In the genomic region with DNA sequence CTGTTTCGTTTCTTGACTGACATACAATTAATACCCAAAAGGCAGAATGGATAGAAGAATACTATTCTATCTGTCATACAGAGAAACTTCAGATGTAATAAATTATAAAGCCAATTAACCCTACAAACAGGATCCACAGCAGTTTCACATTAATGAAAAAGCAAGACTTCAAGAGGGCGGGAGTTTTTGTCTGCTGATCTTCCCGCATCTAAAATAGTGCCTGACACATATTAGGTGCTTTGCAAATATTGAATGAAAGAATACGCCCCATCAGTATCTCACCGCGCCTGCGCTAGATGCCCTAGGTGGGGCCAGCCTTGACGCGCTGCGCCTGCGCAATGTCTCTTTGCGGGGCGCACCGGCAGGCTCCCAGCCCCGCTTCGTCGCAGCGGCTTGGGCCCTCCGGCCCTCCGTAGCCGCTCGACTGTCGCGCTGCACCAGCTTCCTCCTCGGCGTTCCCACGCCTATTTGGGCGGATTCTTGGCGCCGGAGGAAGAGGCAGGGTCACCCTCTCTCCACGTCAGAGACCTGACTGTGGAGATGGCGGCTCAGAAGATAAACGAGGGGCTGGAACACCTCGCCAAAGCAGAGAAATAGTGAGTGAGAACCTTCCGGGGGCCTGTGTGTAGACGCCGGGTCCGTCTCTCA, we compare ENCODE assay signal across 8 cellular contexts. TPM values are rescaled to one million over a fixed set of nuclear protein-coding genes. Genes with fewer than 3 reads are reported as not detected.
A peak's percentile ranks its signal among the peaks of the same experiment; 100 is the strongest.
DNase-seq lines count a peak whose midpoint lies in the region; ATAC-seq and TF ChIP-seq lines count a peak whose summit lies in the region.

Gene NAPG (plus strand): TSS at position 465 of the 648 bp plus-strand sequence. CDS start 76 bp downstream, at position 541.

- H3K27me3 ChIP-seq in Peyer's patch (no peaks in the 10 kb centered on the region), esophagus muscularis mucosa (no peaks in the 10 kb centered on the region), muscle layer of duodenum (ENCODE audit: low read depth, low read length) (no peaks in the 10 kb centered on the region)

- peak; percentile 81 for ATAC-seq in GM21717 (IDR thresholded peaks at IDR 0.05; ENCODE audit: unreplicated experiment)

- H3K27ac ChIP-seq in Peyer's patch (peak within 1 kb of the TSS; percentile 88 to 98 (median 92)), esophagus muscularis mucosa (replicated peaks in 1 of 4) (peak within 1 kb of the TSS; percentile 89 to 97 (median 94)), muscle layer of duodenum (ENCODE audit: low read length) (peak within 1 kb of the TSS; percentile 86)

- WGBS in esophagus muscularis mucosa, result 6% methylated on average over 5 of the region's 38 CpGs

- H3K36me3 ChIP-seq in Peyer's patch (no peaks in the 10 kb centered on the region), esophagus muscularis mucosa (no peaks in the 10 kb centered on the region), muscle layer of duodenum (ENCODE audit: control insufficient read depth in 1 of 2, insufficient read depth in 2 of 2, low read length in 2 of 2) (no peaks in the 10 kb centered on the region)

- H3K4me1 ChIP-seq in Peyer's patch, result peaks cover 0 to 17% (median 7%) of the 10 kb centered on the region in 4 donors
- H3K4me1 ChIP-seq in esophagus muscularis mucosa, result peaks cover 29 to 50% (median 42%) of the 10 kb centered on the region in 4 donors
- peaks cover 0 to 15% of the 10 kb centered on the region in 2 donors for H3K4me1 ChIP-seq in muscle layer of duodenum (ENCODE audit: control insufficient read depth in 1 of 2, insufficient read depth in 2 of 2, low read length in 2 of 2)

- in situ Hi-C loops in KBM-7 (cut with MboI; ENCODE audit: low pct_unique_long_range_greater_than_20kb, low sequenced_read_pairs), result no loop called here

- intact Hi-C loops in esophagus muscularis mucosa (cut with DNase I), result loop anchor here (10.0 kb wide), 1 partner anchor 521 kb away; no protein-coding TSS in a partner anchor

- DNase-seq in DMS53 (lab: John Stamatoyannopoulos, UW) (peak; percentile 98), KBM-7 (peak; percentile 92), Peyer's patch (peak; percentile 88 to 95 (median 92)), esophagus muscularis mucosa (ENCODE audit: extremely low spot score) (peak; percentile 93)
- DNase-seq in activated T-cell treated with anti-CD3 and anti-CD28 coated beads, Interleukin-2, amount 50 U/mL, for 48 hours, result peak; percentile 89 to 93
- peak; percentile 78 to 89 for DNase-seq in stimulated activated CD8-positive, alpha-beta memory T cell treated with anti-CD3 and anti-CD28 coated beads, Interleukin-7, amount 100 ng/mL, for 4 hours (ENCODE audit: low read depth in 2 of 2)

- peak in 1 of 2 donors; percentile 55 for TF ChIP-seq POLR2A in Peyer's patch (IDR thresholded peaks at IDR 0.05)
- no peak for TF ChIP-seq POLR2A in esophagus muscularis mucosa (IDR thresholded peaks at IDR 0.05; ENCODE audit: low read depth)

- H3K9me3 ChIP-seq in Peyer's patch, result no peaks in the 10 kb centered on the region
- H3K9me3 ChIP-seq in esophagus muscularis mucosa, result no peaks in the 10 kb centered on the region
- H3K9me3 ChIP-seq in muscle layer of duodenum (ENCODE audit: control insufficient read depth in 1 of 2, low read length in 2 of 2), result no peaks in the 10 kb centered on the region

- no peak for TF ChIP-seq CTCF in Peyer's patch (IDR thresholded peaks at IDR 0.05)
- peak in 1 of 3 experiments; percentile 30 for TF ChIP-seq CTCF in esophagus muscularis mucosa (IDR thresholded peaks at IDR 0.05)

- TF ChIP-seq EP300 in esophagus muscularis mucosa (IDR thresholded peaks at IDR 0.05), result no peak

- peak within 1 kb of the TSS; percentile 78 to 97 (median 85) for H3K4me3 ChIP-seq in Peyer's patch
- H3K4me3 ChIP-seq in esophagus muscularis mucosa, result peak within 1 kb of the TSS; percentile 82 to 99 (median 92)
- peak within 1 kb of the TSS; percentile 99 for H3K4me3 ChIP-seq in muscle layer of duodenum (ENCODE audit: low read depth in 1 of 2, low read length in 2 of 2)

RNA-seq across cellular contexts. Expression of gene NAPG, which starts in this region (rescaled TPM):
- total RNA-seq in Peyer's patch (10 to 100 TPM; 22.8 to 43.8 (median 30.4) TPM), esophagus muscularis mucosa (10 to 100 TPM; 32.1 to 39.5 (median 34.7) TPM)

Comparison
In these comparisons a context has a peak if more than half of its experiments do, and no peak if none do; other contexts are left out.
1. Peak in every context shown above with its lines: DNase-seq, ATAC-seq, H3K4me3 ChIP-seq and H3K27ac ChIP-seq.